In the genomic region with DNA sequence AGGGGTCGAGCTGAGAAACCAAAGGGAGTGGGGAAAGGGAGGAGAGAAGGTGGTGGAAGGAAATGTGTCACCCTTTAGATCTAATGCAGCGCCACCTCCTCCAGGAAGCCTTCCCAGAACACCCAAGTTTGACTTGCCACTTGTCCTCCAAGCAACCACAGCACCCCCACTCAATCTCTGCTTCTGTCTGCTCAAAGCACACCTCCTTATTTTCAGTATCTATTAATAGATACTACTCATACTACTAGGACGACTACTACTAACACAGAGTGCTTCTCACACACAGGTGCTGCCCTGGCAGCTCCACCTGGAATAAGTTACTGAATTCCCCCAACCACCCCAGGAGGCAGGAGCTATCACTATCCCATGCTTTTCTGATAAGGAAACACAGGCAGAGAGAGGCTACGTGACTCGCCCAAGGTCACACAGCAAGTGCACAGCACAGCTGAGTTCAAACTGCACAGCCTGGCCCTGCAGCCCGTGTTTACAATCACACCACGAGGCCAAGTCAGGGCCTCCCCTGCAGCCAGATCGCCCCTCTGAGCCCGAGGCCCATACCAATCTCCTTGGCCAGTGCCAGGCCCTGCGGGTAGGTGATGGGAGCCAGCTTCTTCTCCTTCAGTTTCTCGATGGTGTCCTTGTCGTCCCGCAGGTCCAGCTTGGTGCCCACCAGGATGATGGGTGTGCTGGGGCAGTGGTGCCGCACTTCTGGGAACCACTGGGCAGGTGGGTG, we compare ENCODE assay signal across 8 cellular contexts.
DNase-seq lines count a peak whose midpoint lies in the region; ATAC-seq and TF ChIP-seq lines count a peak whose summit lies in the region.

No MANE protein-coding gene starts in this region.

- TF ChIP-seq CTCF in GM13977 (IDR thresholded peaks at IDR 0.05; ENCODE audit: extremely low read depth, insufficient read depth, missing control alignments): no peak

- in situ Hi-C loops in GM13977 (cut with MboI; ENCODE audit: low pct_unique_long_range_greater_than_20kb, low sequenced_read_pairs, unreplicated experiment): no loop called here

- DNase-seq in GM13977 (ENCODE audit: low spot score): peak; percentile 69
- peak; percentile 89 to 90 for DNase-seq in activated T-cell treated with anti-CD3 and anti-CD28 coated beads, Interleukin-2, amount 50 U/mL, for 48 hours
- DNase-seq in stimulated activated CD4-positive, alpha-beta T cell treated with anti-CD3 and anti-CD28 coated beads, Interleukin-15, amount 100 ng/mL, for 24 hours: peak; percentile 92
- no peak for DNase-seq in cerebellar nuclear complex (lab: John Stamatoyannopoulos, UW)
- no peak for DNase-seq in NCI-H1694 (lab: John Stamatoyannopoulos, UW)

- ATAC-seq in HG03565 (IDR thresholded peaks at IDR 0.05; ENCODE audit: unreplicated experiment): peak; percentile 54
- ATAC-seq in GM19324 (IDR thresholded peaks at IDR 0.05; ENCODE audit: low FRiP score, unreplicated experiment): no peak
- ATAC-seq in HG02981 (IDR thresholded peaks at IDR 0.05; ENCODE audit: unreplicated experiment): no peak

Comparison
In these comparisons a context has a peak if more than half of its experiments do, and no peak if none do; other contexts are left out.
1. DNase-seq: peak in GM13977 (single experiment), activated T-cell treated with anti-CD3 and anti-CD28 coated beads, Interleukin-2, amount 50 U/mL, for 48 hours (2 of 2) and stimulated activated CD4-positive, alpha-beta T cell treated with anti-CD3 and anti-CD28 coated beads, Interleukin-15, amount 100 ng/mL, for 24 hours (single experiment); none in cerebellar nuclear complex (0 of 2) and NCI-H1694 (single experiment).